Comparison of ENCODE assay signal across 9 cellular contexts in the genomic region with DNA sequence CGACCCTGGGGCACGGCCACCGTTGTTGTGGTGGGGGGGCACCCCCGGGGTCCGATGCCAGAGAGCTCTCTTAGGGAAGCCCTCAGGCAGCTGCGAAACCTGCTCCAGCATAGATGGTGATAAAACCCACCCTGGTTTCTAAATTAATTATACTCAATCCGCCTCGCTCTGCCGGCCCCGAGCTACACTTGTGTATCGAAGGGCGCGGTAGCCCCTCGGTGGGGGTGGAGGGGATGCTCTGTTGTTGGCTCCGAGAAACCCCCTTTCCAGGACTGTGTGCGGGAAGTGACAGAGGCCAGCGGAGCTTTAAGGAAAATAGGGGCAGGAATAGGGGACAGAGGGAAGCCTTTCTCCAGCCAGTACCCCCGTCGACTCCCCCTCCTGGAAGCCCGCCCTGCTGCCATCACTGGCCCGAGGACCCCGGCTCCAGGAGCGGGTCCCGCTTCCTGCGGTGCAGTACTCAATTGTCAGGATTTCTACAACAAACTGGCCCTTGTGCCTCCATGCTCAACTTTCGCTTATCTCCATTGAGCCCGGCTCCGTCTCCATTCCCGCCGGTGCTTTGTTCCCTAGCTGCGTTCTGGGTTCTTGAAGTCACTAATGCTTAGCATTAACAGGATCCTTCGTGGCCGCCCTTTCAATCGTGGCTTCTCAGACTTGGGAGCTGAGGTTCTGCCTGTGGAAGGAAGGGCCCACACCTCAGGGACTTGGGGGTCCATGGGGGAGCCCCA.
A peak's percentile ranks its signal among the peaks of the same experiment; 100 is the strongest.
DNase-seq lines count a peak whose midpoint lies in the region; ATAC-seq, FAIRE-seq and TF ChIP-seq lines count a peak whose summit lies in the region.
"Had no signal": no experiment of that assay in that cellular context is flagged by ENCODE, and none has a peak within 500 bp of the region (broad histone marks: within the 10 kb centered on the region; RNA-seq: fewer than 3 reads in every experiment).

No MANE protein-coding gene starts in this region.

- no peaks in the 10 kb centered on the region for H4K20me1 ChIP-seq in HepG2 (ENCODE audit: insufficient read depth, low read length)

- no peaks in the 10 kb centered on the region for H3K79me2 ChIP-seq in HepG2 (ENCODE audit: insufficient read depth, low read length)

- H2AFZ ChIP-seq in HepG2 (ENCODE audit: low read length) = no peak overlapping the region

- WGBS in right lobe of liver (ENCODE audit: insufficient coverage, low coverage, low lambda C conversion rate, missing lambda C conversion rate) = 34% methylated on average over 13 of the region's 34 CpGs
- WGBS in HepG2 (ENCODE audit: low lambda C conversion rate) = 86% methylated on average over 16 of the region's 34 CpGs

- TF ChIP-seq CTCF in right lobe of liver (IDR thresholded peaks at IDR 0.05) (no peak), HepG2 (CRISPR knock-in tag; IDR thresholded peaks at IDR 0.05) (no peak), colonic mucosa (IDR thresholded peaks at IDR 0.05) (no peak)

- no TSS peak for BruUV-seq in HepG2 (replicated peaks; lab: Mats Ljungman, UMichigan)

- ATAC-seq in right lobe of liver (peak in 1 of 4 donors; percentile 3), HepG2 (no peak), GM21381 (IDR thresholded peaks at IDR 0.05; ENCODE audit: unreplicated experiment) (no peak), GM18502 (IDR thresholded peaks at IDR 0.05; ENCODE audit: poor library complexity, unreplicated experiment) (no peak)

- H3K9me3 ChIP-seq in right lobe of liver (no peaks in the 10 kb centered on the region), HepG2 (ENCODE audit: low read length) (no peaks in the 10 kb centered on the region), colonic mucosa (no peaks in the 10 kb centered on the region), mucosa of stomach (ENCODE audit: control insufficient read depth, low read length) (no peaks in the 10 kb centered on the region)

- CTCF ChIA-PET in HepG2 (lab: Yijun Ruan, JAX; ENCODE audit: low intra/inter-chr PET ratio, low total read pairs) = no interaction called here

- H3K4me1 ChIP-seq in right lobe of liver (no peaks in the 10 kb centered on the region), HepG2 (ENCODE audit: insufficient read depth, low read length) (no peaks in the 10 kb centered on the region), colonic mucosa (no peaks in the 10 kb centered on the region), mucosa of stomach (ENCODE audit: control insufficient read depth, insufficient read depth, low read length) (no peaks in the 10 kb centered on the region)

- in situ Hi-C loops in HepG2 (cut with HindIII; ENCODE audit: extremely low pct_ligation_motif_present, low pct_unique_long_range_greater_than_20kb) = no loop called here

- H3K9ac ChIP-seq in HepG2 (ENCODE audit: insufficient read depth, low read depth, low read length) (no peak overlapping the region), colonic mucosa (ENCODE audit: low read depth in 2 of 2, low read length in 2 of 2) (peak overlapping the region in 1 of 2 donors; percentile 35), mucosa of stomach (ENCODE audit: low read length) (peak overlapping the region; percentile 41)

- FAIRE-seq in HepG2 (lab: Jason Lieb, UNC) = no peak
- FAIRE-seq: small intestine had no signal

- intact Hi-C loops in right lobe of liver (cut with DNase I) = no loop called here
- intact Hi-C loops in HepG2 (cut with micrococcal nuclease; ENCODE audit: unreplicated experiment) = no loop called here
- intact Hi-C loops in colonic mucosa (cut with DNase I) = no loop called here

- H3K36me3 ChIP-seq in right lobe of liver (no peaks in the 10 kb centered on the region), HepG2 (replicated peaks in 1 of 2; ENCODE audit: control insufficient read depth in 1 of 2, insufficient read depth in 2 of 2, low read length in 2 of 2) (no peaks in the 10 kb centered on the region), colonic mucosa (no peaks in the 10 kb centered on the region), mucosa of stomach (ENCODE audit: control insufficient read depth, insufficient read depth, low read length) (no peaks in the 10 kb centered on the region)

- H3K27me3 ChIP-seq in right lobe of liver (no peaks in the 10 kb centered on the region), HepG2 (ENCODE audit: control insufficient read depth in 1 of 2, insufficient read depth in 2 of 2, low read length in 2 of 2) (peaks cover 0 to 3% of the 10 kb centered on the region in 2 experiments; a peak in 1 of 5 replicates), colonic mucosa (no peaks in the 10 kb centered on the region), mucosa of stomach (ENCODE audit: control insufficient read depth, insufficient read depth, low read length) (no peaks in the 10 kb centered on the region)

- TF ChIP-seq POLR2A in right lobe of liver (IDR thresholded peaks at IDR 0.05) = no peak
- TF ChIP-seq POLR2A in HepG2 (IDR thresholded peaks at IDR 0.05; ENCODE audit: insufficient read depth in 1 of 2, low read depth in 2 of 2, low read length in 2 of 2) = no peak

- POLR2A ChIA-PET in HepG2 (lab: Yijun Ruan, JAX) = no interaction called here

- no peak overlapping the region for H3K4me2 ChIP-seq in HepG2 (ENCODE audit: low read depth, low read length)

- H3K27ac ChIP-seq in right lobe of liver (no peak overlapping the region), HepG2 (ENCODE audit: extremely low read length, insufficient read depth, low read length) (no peak overlapping the region), colonic mucosa (no peak overlapping the region)

- no peak for TF ChIP-seq RAD21 in HepG2 (CRISPR knock-in tag; IDR thresholded peaks at IDR 0.05)

- H3K4me3 ChIP-seq in right lobe of liver (peak overlapping the region; percentile 12 to 49 (median 42)), HepG2 (replicated peaks in 1 of 3; ENCODE audit: insufficient read depth in 1 of 3, low read depth in 2 of 3, low read length in 3 of 3) (no peak overlapping the region), colonic mucosa (peak overlapping the region; percentile 23), mucosa of stomach (ENCODE audit: low read length) (no peak overlapping the region)

- DNase-seq in right lobe of liver (no peak), HepG2 (ENCODE audit: low spot score) (no peak), colonic mucosa (peak; percentile 34), RPMI8226 (no peak)
- DNase-seq in stimulated activated CD4-positive, alpha-beta T cell treated with anti-CD3 and anti-CD28 coated beads, Interleukin-2, amount 100 ng/mL, for 48 hours = no peak

- TF ChIP-seq EP300 in HepG2 (IDR thresholded peaks at IDR 0.05; ENCODE audit: low read depth in 2 of 2, low read length in 2 of 2) (no peak), HepG2 (CRISPR knock-in tag; IDR thresholded peaks at IDR 0.05; ENCODE audit: borderline replicate concordance) (no peak)

TF ChIP-seq in HepG2, 621 proteins besides CTCF, POLR2A, EP300 and RAD21:
- TF ChIP-seq, protein P1, sequence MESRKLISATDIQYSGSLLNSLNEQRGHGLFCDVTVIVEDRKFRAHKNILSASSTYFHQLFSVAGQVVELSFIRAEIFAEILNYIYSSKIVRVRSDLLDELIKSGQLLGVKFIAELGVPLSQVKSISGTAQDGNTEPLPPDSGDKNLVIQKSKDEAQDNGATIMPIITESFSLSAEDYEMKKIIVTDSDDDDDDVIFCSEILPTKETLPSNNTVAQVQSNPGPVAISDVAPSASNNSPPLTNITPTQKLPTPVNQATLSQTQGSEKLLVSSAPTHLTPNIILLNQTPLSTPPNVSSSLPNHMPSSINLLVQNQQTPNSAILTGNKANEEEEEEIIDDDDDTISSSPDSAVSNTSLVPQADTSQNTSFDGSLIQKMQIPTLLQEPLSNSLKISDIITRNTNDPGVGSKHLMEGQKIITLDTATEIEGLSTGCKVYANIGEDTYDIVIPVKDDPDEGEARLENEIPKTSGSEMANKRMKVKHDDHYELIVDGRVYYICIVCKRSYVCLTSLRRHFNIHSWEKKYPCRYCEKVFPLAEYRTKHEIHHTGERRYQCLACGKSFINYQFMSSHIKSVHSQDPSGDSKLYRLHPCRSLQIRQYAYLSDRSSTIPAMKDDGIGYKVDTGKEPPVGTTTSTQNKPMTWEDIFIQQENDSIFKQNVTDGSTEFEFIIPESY (CRISPR knock-in tag; IDR thresholded peaks at IDR 0.05) = no peak
- TF ChIP-seq RFX1 (IDR thresholded peaks at IDR 0.05) = no peak
- no peak for TF ChIP-seq TSC22D2 (CRISPR knock-in tag; IDR thresholded peaks at IDR 0.05; ENCODE audit: borderline replicate concordance)
- TF ChIP-seq, protein P2, sequence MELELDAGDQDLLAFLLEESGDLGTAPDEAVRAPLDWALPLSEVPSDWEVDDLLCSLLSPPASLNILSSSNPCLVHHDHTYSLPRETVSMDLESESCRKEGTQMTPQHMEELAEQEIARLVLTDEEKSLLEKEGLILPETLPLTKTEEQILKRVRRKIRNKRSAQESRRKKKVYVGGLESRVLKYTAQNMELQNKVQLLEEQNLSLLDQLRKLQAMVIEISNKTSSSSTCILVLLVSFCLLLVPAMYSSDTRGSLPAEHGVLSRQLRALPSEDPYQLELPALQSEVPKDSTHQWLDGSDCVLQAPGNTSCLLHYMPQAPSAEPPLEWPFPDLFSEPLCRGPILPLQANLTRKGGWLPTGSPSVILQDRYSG (CRISPR knock-in tag; IDR thresholded peaks at IDR 0.05) = no peak
- no peak for TF ChIP-seq ZNF251 (CRISPR knock-in tag; IDR thresholded peaks at IDR 0.05)
- no peak for TF ChIP-seq SNRNP70 (IDR thresholded peaks at IDR 0.05; ENCODE audit: low read depth, low read length)

Comparison
In these comparisons a context has a peak if more than half of its experiments do, and no peak if none do; other contexts are left out.
1. H3K4me3 ChIP-seq: peak in right lobe of liver (3 of 3) and colonic mucosa (single experiment); none in HepG2 (0 of 3) and mucosa of stomach (single experiment).